Comparison of ENCODE assay signal across 19 cellular contexts in genomic region chr9:134835987-134836386, GRCh38. TPM values are rescaled to one million over a fixed set of nuclear protein-coding genes. Genes with fewer than 3 reads are reported as not detected.
DNase-seq lines count a peak whose midpoint lies in the region; ATAC-seq and TF ChIP-seq lines count a peak whose summit lies in the region.
"Had no signal": no experiment of that assay in that cellular context is flagged by ENCODE, and none has a peak within 500 bp of the region (broad histone marks: within the 10 kb centered on the region; RNA-seq: fewer than 3 reads in every experiment).

No MANE protein-coding gene starts in this region.

- POLR2A ChIA-PET in activated CD8-positive, alpha-beta T cell treated with anti-CD3 and anti-CD28 coated beads for 36 hours (lab: Charles Lee): interaction anchor here (0.6 kb wide), 1 partner anchor 91 kb away, joined by 3 read pairs; no protein-coding TSS in a partner anchor

- intact Hi-C loops in activated CD8-positive, alpha-beta T cell treated with anti-CD3 and anti-CD28 coated beads for 36 hours (cut with micrococcal nuclease): no loop called here

- DNase-seq in ELF-1 (ENCODE audit: low read depth, low spot score): peak; percentile 91
- DNase-seq in HFFc6: no peak
- DNase-seq in chondrocyte (ENCODE audit: low spot score): peak; percentile 72
- DNase-seq in smooth muscle cell (lab: John Stamatoyannopoulos, UW; ENCODE audit: unreplicated experiment): no peak
- no peak for DNase-seq in activated CD8-positive, alpha-beta T cell treated with anti-CD3 and anti-CD28 coated beads for 36 hours
- no peak for DNase-seq in H4 (ENCODE audit: low spot score)
- DNase-seq: C1 segment of cervical spinal cord; Calu3; CD4-positive, alpha-beta memory T cell; COR-L47; DMS53; DMS79 treated with DMSO at 0.1 percent for 48 hours; GOT3; H7; HCEC 1CT had no signal

- no peak overlapping the region for H3K4me2 ChIP-seq in smooth muscle cell

- H3K4me1 Mint-ChIP-seq in HFFc6 (ENCODE audit: low read depth) (peaks cover 11% of the 10 kb centered on the region), chondrocyte (ENCODE audit: low read depth) (no peaks in the 10 kb centered on the region)
- no peaks in the 10 kb centered on the region for H3K4me1 Mint-ChIP-seq in activated CD8-positive, alpha-beta T cell treated with anti-CD3 and anti-CD28 coated beads for 36 hours (ENCODE audit: low read depth)
- H3K4me1 Mint-ChIP-seq: CD4-positive, alpha-beta memory T cell had no signal

- peak overlapping the region; percentile 23 for H3K27ac ChIP-seq in smooth muscle cell (ENCODE audit: low read depth)

- H3K27ac Mint-ChIP-seq in HFFc6: 0 out of 2 replicates have a peak overlapping the region, but pooled peaks have one; percentile 26
- H3K27ac Mint-ChIP-seq in chondrocyte (ENCODE audit: unreplicated experiment): peak overlapping the region; percentile 69
- no peak overlapping the region for H3K27ac Mint-ChIP-seq in activated CD8-positive, alpha-beta T cell treated with anti-CD3 and anti-CD28 coated beads for 36 hours
- H3K27ac Mint-ChIP-seq: CD4-positive, alpha-beta memory T cell had no signal

- H4K20me1 ChIP-seq in smooth muscle cell (ENCODE audit: low read depth): peaks cover 100% of the 10 kb centered on the region

- no peaks in the 10 kb centered on the region for H3K9me3 Mint-ChIP-seq in HFFc6
- no peaks in the 10 kb centered on the region for H3K9me3 Mint-ChIP-seq in chondrocyte (ENCODE audit: low read depth)
- H3K9me3 Mint-ChIP-seq in activated CD8-positive, alpha-beta T cell treated with anti-CD3 and anti-CD28 coated beads for 36 hours: no peaks in the 10 kb centered on the region
- H3K9me3 Mint-ChIP-seq: CD4-positive, alpha-beta memory T cell had no signal

- no peak overlapping the region for H3K4me3 Mint-ChIP-seq in HFFc6
- H3K4me3 Mint-ChIP-seq in chondrocyte (ENCODE audit: unreplicated experiment): no peak overlapping the region
- no peak overlapping the region for H3K4me3 Mint-ChIP-seq in activated CD8-positive, alpha-beta T cell treated with anti-CD3 and anti-CD28 coated beads for 36 hours
- H3K4me3 Mint-ChIP-seq: CD4-positive, alpha-beta memory T cell had no signal

- H3K27me3 ChIP-seq in smooth muscle cell (ENCODE audit: low read depth): no peaks in the 10 kb centered on the region

- H3F3A ChIP-seq in smooth muscle cell (ENCODE audit: low read depth): peaks cover 99% of the 10 kb centered on the region

- no peak for ATAC-seq in activated CD8-positive, alpha-beta T cell treated with anti-CD3 and anti-CD28 coated beads for 36 hours

- no peak overlapping the region for H3K9ac ChIP-seq in smooth muscle cell (ENCODE audit: low read depth)

- H3K27me3 Mint-ChIP-seq in HFFc6 (ENCODE audit: insufficient read depth): peaks cover 39% of the 10 kb centered on the region
- H3K27me3 Mint-ChIP-seq in chondrocyte (ENCODE audit: low read depth): no peaks in the 10 kb centered on the region
- H3K27me3 Mint-ChIP-seq in activated CD8-positive, alpha-beta T cell treated with anti-CD3 and anti-CD28 coated beads for 36 hours: no peaks in the 10 kb centered on the region
- H3K27me3 Mint-ChIP-seq: CD4-positive, alpha-beta memory T cell had no signal

- no peaks in the 10 kb centered on the region for H3K79me2 ChIP-seq in smooth muscle cell (ENCODE audit: low read depth)

- CTCF ChIA-PET in activated CD8-positive, alpha-beta T cell treated with anti-CD3 and anti-CD28 coated beads for 36 hours (lab: Charles Lee): no interaction called here

- H3K36me3 Mint-ChIP-seq in HFFc6 (ENCODE audit: low read depth) (peaks cover 19% of the 10 kb centered on the region; the same call in 1 of the 2 replicates), chondrocyte (ENCODE audit: low read depth) (peaks cover 46% of the 10 kb centered on the region)
- no peaks in the 10 kb centered on the region for H3K36me3 Mint-ChIP-seq in activated CD8-positive, alpha-beta T cell treated with anti-CD3 and anti-CD28 coated beads for 36 hours (ENCODE audit: low read depth)
- H3K36me3 Mint-ChIP-seq: CD4-positive, alpha-beta memory T cell had no signal

- H3K36me3 ChIP-seq in smooth muscle cell (ENCODE audit: low read depth): peaks cover 25% of the 10 kb centered on the region

- H3K4me1 ChIP-seq in smooth muscle cell (ENCODE audit: low read depth): no peaks in the 10 kb centered on the region

- H3K4me3 ChIP-seq in smooth muscle cell: no peak overlapping the region

- TF ChIP-seq CTCF in HFFc6 (IDR thresholded peaks at IDR 0.05) (no peak), chondrocyte (IDR thresholded peaks at IDR 0.05) (no peak), smooth muscle cell (IDR thresholded peaks at IDR 0.05; ENCODE audit: borderline replicate concordance, insufficient read depth, poor library complexity, severe bottlenecking) (no peak)
- no peak for TF ChIP-seq CTCF in activated CD8-positive, alpha-beta T cell treated with anti-CD3 and anti-CD28 coated beads for 36 hours (IDR thresholded peaks at IDR 0.05)

- WGBS in smooth muscle cell (ENCODE audit: low lambda C conversion rate): 95% methylated on average over 13 of the region's 13 CpGs

- H3K9me3 ChIP-seq in smooth muscle cell (replicated peaks; ENCODE audit: low read depth): no peaks in the 10 kb centered on the region

- H2AFZ ChIP-seq in smooth muscle cell (ENCODE audit: low read depth): no peak overlapping the region

RNA-seq across cellular contexts. Expression of gene FCN2, which starts 44.6 kb away (rescaled TPM):
- not detected for total RNA-seq in HFFc6 (2021; fragmentation: NEBNext Ultra II Directional; extraction: Animal tissue kit (Norgen Biotek cat#: 25700))
- not detected in 3 replicates for total RNA-seq in chondrocyte
- total RNA-seq in smooth muscle cell: not detected in 2 replicates
- not detected in 2 replicates for polyA plus RNA-seq in smooth muscle cell
- total RNA-seq in activated CD8-positive, alpha-beta T cell treated with anti-CD3 and anti-CD28 coated beads for 36 hours: not detected
- not detected in 2 replicates for total RNA-seq in H4 (2014; rRNA removed; shearing (Covaris generic))
- total RNA-seq: A172; A673; Calu3; CD4-positive, alpha-beta memory T cell; Daoy; H7 had no signal
- polyA plus RNA-seq: BJ; CD4-positive, alpha-beta memory T cell had no signal

Comparison
In these comparisons a context has a peak if more than half of its experiments do, and no peak if none do; other contexts are left out.
1. DNase-seq: peak in ELF-1 (single experiment) and chondrocyte (single experiment); none in HFFc6 (single experiment), smooth muscle cell (single experiment), activated CD8-positive, alpha-beta T cell treated with anti-CD3 and anti-CD28 coated beads for 36 hours (single experiment) and H4 (single experiment).